Comparison of ENCODE assay signal across 1 cellular context in the genomic region with DNA sequence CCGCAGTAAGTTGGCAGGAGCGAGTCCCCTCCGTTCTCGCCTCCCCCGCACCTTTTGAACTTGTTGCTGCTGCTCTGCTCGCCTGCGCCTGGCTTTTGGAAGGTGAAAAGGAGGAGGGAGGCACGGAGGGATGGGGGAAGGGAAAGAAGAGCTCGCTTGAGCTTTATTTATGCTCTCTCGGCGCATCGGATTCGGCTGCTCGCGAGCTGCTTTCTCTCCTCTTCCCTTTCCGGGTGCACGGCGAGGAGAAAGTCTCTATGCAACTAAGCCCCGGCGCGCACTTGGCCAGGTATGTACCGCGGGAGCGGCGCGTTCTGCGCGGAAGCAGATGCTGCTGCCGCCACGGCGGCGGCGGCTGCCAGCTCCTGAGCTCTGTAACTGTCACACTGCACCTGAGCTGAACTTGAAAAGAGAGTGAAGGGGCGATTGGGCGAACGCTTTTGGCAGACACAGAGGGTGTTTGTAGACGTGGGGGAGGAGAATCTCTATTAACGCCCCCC.
TF ChIP-seq lines count a peak whose summit lies in the region.

No MANE protein-coding gene starts in this region.

TF ChIP-seq in GM12878, 131 proteins besides CTCF, POLR2A, EP300 and RAD21 (continued from another document and continues in another):
- TF ChIP-seq, protein P1, sequence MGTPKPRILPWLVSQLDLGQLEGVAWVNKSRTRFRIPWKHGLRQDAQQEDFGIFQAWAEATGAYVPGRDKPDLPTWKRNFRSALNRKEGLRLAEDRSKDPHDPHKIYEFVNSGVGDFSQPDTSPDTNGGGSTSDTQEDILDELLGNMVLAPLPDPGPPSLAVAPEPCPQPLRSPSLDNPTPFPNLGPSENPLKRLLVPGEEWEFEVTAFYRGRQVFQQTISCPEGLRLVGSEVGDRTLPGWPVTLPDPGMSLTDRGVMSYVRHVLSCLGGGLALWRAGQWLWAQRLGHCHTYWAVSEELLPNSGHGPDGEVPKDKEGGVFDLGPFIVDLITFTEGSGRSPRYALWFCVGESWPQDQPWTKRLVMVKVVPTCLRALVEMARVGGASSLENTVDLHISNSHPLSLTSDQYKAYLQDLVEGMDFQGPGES (IDR thresholded peaks at IDR 0.05) = no peak
- no peak for TF ChIP-seq SREBF1 (IDR thresholded peaks at IDR 0.05; ENCODE audit: low read length)
- 0 out of 2 replicates have a peak, but pooled peaks have one; percentile 42 for TF ChIP-seq CBFB (IDR thresholded peaks at IDR 0.05; ENCODE audit: low read depth)
- no peak for TF ChIP-seq FOXK2 (IDR thresholded peaks at IDR 0.05)
- no peak for TF ChIP-seq MYB (IDR thresholded peaks at IDR 0.05; ENCODE audit: borderline replicate concordance, low read depth, low read length)
- TF ChIP-seq PAX8 (IDR thresholded peaks at IDR 0.05) = no peak
- TF ChIP-seq, protein P2, sequence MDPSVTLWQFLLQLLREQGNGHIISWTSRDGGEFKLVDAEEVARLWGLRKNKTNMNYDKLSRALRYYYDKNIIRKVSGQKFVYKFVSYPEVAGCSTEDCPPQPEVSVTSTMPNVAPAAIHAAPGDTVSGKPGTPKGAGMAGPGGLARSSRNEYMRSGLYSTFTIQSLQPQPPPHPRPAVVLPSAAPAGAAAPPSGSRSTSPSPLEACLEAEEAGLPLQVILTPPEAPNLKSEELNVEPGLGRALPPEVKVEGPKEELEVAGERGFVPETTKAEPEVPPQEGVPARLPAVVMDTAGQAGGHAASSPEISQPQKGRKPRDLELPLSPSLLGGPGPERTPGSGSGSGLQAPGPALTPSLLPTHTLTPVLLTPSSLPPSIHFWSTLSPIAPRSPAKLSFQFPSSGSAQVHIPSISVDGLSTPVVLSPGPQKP (IDR thresholded peaks at IDR 0.05; ENCODE audit: low read depth, low read length) = no peak
- TF ChIP-seq BACH1 (IDR thresholded peaks at IDR 0.05; ENCODE audit: borderline replicate concordance) = no peak
- TF ChIP-seq SMAD5 (IDR thresholded peaks at IDR 0.05; ENCODE audit: low read depth) = no peak
- no peak for TF ChIP-seq GABPA (IDR thresholded peaks at IDR 0.05; ENCODE audit: low read depth)
- TF ChIP-seq SMC3 (IDR thresholded peaks at IDR 0.05; ENCODE audit: borderline replicate concordance, low read length) = no peak
- TF ChIP-seq BHLHE40 (IDR thresholded peaks at IDR 0.05; ENCODE audit: borderline replicate concordance in 1 of 2, low read depth in 2 of 2, low read length in 1 of 2) = peak in 1 of 2 experiments; percentile 2; a peak in 1 of 4 replicates
- TF ChIP-seq, protein P3, sequence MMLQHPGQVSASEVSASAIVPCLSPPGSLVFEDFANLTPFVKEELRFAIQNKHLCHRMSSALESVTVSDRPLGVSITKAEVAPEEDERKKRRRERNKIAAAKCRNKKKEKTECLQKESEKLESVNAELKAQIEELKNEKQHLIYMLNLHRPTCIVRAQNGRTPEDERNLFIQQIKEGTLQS (IDR thresholded peaks at IDR 0.05; ENCODE audit: borderline replicate concordance, extremely low read depth, low read depth, low read length) = no peak
- no peak for TF ChIP-seq MTA3 (IDR thresholded peaks at IDR 0.05; ENCODE audit: borderline replicate concordance, low read length)
- no peak for TF ChIP-seq NR2F1 (conservative IDR thresholded peaks at IDR 0.05)
- TF ChIP-seq, protein P4, sequence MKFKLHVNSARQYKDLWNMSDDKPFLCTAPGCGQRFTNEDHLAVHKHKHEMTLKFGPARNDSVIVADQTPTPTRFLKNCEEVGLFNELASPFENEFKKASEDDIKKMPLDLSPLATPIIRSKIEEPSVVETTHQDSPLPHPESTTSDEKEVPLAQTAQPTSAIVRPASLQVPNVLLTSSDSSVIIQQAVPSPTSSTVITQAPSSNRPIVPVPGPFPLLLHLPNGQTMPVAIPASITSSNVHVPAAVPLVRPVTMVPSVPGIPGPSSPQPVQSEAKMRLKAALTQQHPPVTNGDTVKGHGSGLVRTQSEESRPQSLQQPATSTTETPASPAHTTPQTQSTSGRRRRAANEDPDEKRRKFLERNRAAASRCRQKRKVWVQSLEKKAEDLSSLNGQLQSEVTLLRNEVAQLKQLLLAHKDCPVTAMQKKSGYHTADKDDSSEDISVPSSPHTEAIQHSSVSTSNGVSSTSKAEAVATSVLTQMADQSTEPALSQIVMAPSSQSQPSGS (IDR thresholded peaks at IDR 0.05; ENCODE audit: low read length) = no peak
- TF ChIP-seq CEBPB (IDR thresholded peaks at IDR 0.05; ENCODE audit: borderline replicate concordance in 1 of 2, low read depth in 2 of 2, low read length in 2 of 2) = no peak
- peak; percentile 57; the same call in 1 of the 2 replicates for TF ChIP-seq CREB1 (IDR thresholded peaks at IDR 0.05; ENCODE audit: low read depth)
- no peak for TF ChIP-seq POLR2AphosphoS2 (IDR thresholded peaks at IDR 0.05; ENCODE audit: low read depth, low read length)
- no peak for TF ChIP-seq NRF1 (conservative IDR thresholded peaks at IDR 0.05; ENCODE audit: low read depth, low read length)
- TF ChIP-seq, protein P5, sequence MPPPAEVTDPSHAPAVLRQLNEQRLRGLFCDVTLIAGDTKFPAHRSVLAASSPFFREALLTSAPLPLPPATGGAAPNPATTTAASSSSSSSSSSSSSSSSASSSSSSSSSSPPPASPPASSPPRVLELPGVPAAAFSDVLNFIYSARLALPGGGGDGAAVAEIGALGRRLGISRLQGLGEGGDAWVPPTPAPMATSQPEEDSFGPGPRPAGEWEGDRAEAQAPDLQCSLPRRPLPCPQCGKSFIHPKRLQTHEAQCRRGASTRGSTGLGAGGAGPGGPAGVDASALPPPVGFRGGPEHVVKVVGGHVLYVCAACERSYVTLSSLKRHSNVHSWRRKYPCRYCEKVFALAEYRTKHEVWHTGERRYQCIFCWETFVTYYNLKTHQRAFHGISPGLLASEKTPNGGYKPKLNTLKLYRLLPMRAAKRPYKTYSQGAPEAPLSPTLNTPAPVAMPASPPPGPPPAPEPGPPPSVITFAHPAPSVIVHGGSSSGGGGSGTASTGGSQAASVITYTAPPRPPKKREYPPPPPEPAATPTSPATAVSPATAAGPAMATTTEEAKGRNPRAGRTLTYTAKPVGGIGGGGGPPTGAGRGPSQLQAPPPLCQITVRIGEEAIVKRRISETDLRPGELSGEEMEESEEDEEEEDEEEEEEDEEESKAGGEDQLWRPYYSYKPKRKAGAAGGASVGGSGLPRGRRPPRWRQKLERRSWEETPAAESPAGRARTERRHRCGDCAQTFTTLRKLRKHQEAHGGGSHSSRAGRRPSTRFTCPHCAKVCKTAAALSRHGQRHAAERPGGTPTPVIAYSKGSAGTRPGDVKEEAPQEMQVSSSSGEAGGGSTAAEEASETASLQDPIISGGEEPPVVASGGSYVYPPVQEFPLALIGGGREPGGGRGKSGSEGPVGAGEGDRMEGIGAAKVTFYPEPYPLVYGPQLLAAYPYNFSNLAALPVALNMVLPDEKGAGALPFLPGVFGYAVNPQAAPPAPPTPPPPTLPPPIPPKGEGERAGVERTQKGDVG (CRISPR knock-in tag; IDR thresholded peaks at IDR 0.05) = no peak
- TF ChIP-seq NR2C2 (IDR thresholded peaks at IDR 0.05; ENCODE audit: borderline replicate concordance, control insufficient read depth, insufficient read length, low read depth) = no peak
- peak; percentile 41; the same call in 1 of the 2 replicates for TF ChIP-seq EED (IDR thresholded peaks at IDR 0.05; ENCODE audit: low read depth)
- TF ChIP-seq CHD1 (IDR thresholded peaks at IDR 0.05; ENCODE audit: low read depth, low read length) = no peak
- no peak for TF ChIP-seq WRNIP1 (IDR thresholded peaks at IDR 0.05; ENCODE audit: borderline replicate concordance, low read depth, low read length)
- TF ChIP-seq NFXL1 (IDR thresholded peaks at IDR 0.05; ENCODE audit: borderline replicate concordance) = no peak
- TF ChIP-seq KDM1A (IDR thresholded peaks at IDR 0.05; ENCODE audit: borderline replicate concordance) = no peak
- TF ChIP-seq RUNX3 (IDR thresholded peaks at IDR 0.05; ENCODE audit: low read length) = peak; percentile 32; the same call in 1 of the 2 replicates
- no peak for TF ChIP-seq JUNB (IDR thresholded peaks at IDR 0.05)
- no peak for TF ChIP-seq SP1 (IDR thresholded peaks at IDR 0.05; ENCODE audit: low read depth, low read length)
- TF ChIP-seq SUZ12 (IDR thresholded peaks at IDR 0.05; ENCODE audit: unreplicated experiment) = no peak
- peak; percentile 88 for TF ChIP-seq CBX5 (IDR thresholded peaks at IDR 0.05; ENCODE audit: low read depth)
- 0 out of 2 replicates have a peak, but pooled peaks have one; percentile 17 for TF ChIP-seq CHD2 (IDR thresholded peaks at IDR 0.05; ENCODE audit: borderline replicate concordance, low read depth, low read length)
- no peak for TF ChIP-seq BRCA1 (IDR thresholded peaks at IDR 0.05; ENCODE audit: low read depth, low read length)
- 0 out of 2 replicates have a peak, but pooled peaks have one; percentile 62 for TF ChIP-seq ASH2L (IDR thresholded peaks at IDR 0.05; ENCODE audit: borderline replicate concordance, low read depth)
- TF ChIP-seq, protein P6, sequence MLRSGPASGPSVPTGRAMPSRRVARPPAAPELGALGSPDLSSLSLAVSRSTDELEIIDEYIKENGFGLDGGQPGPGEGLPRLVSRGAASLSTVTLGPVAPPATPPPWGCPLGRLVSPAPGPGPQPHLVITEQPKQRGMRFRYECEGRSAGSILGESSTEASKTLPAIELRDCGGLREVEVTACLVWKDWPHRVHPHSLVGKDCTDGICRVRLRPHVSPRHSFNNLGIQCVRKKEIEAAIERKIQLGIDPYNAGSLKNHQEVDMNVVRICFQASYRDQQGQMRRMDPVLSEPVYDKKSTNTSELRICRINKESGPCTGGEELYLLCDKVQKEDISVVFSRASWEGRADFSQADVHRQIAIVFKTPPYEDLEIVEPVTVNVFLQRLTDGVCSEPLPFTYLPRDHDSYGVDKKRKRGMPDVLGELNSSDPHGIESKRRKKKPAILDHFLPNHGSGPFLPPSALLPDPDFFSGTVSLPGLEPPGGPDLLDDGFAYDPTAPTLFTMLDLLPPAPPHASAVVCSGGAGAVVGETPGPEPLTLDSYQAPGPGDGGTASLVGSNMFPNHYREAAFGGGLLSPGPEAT (IDR thresholded peaks at IDR 0.05; ENCODE audit: low read depth) = 0 out of 2 replicates have a peak, but pooled peaks have one; percentile 17
- TF ChIP-seq, protein P7, sequence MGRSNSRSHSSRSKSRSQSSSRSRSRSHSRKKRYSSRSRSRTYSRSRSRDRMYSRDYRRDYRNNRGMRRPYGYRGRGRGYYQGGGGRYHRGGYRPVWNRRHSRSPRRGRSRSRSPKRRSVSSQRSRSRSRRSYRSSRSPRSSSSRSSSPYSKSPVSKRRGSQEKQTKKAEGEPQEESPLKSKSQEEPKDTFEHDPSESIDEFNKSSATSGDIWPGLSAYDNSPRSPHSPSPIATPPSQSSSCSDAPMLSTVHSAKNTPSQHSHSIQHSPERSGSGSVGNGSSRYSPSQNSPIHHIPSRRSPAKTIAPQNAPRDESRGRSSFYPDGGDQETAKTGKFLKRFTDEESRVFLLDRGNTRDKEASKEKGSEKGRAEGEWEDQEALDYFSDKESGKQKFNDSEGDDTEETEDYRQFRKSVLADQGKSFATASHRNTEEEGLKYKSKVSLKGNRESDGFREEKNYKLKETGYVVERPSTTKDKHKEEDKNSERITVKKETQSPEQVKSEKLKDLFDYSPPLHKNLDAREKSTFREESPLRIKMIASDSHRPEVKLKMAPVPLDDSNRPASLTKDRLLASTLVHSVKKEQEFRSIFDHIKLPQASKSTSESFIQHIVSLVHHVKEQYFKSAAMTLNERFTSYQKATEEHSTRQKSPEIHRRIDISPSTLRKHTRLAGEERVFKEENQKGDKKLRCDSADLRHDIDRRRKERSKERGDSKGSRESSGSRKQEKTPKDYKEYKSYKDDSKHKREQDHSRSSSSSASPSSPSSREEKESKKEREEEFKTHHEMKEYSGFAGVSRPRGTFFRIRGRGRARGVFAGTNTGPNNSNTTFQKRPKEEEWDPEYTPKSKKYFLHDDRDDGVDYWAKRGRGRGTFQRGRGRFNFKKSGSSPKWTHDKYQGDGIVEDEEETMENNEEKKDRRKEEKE (IDR thresholded peaks at IDR 0.05) = no peak
- no peak for TF ChIP-seq ZNF207 (IDR thresholded peaks at IDR 0.05; ENCODE audit: borderline replicate concordance)
- no peak for TF ChIP-seq ZBED1 (IDR thresholded peaks at IDR 0.05; ENCODE audit: borderline replicate concordance)
- TF ChIP-seq, protein P8, sequence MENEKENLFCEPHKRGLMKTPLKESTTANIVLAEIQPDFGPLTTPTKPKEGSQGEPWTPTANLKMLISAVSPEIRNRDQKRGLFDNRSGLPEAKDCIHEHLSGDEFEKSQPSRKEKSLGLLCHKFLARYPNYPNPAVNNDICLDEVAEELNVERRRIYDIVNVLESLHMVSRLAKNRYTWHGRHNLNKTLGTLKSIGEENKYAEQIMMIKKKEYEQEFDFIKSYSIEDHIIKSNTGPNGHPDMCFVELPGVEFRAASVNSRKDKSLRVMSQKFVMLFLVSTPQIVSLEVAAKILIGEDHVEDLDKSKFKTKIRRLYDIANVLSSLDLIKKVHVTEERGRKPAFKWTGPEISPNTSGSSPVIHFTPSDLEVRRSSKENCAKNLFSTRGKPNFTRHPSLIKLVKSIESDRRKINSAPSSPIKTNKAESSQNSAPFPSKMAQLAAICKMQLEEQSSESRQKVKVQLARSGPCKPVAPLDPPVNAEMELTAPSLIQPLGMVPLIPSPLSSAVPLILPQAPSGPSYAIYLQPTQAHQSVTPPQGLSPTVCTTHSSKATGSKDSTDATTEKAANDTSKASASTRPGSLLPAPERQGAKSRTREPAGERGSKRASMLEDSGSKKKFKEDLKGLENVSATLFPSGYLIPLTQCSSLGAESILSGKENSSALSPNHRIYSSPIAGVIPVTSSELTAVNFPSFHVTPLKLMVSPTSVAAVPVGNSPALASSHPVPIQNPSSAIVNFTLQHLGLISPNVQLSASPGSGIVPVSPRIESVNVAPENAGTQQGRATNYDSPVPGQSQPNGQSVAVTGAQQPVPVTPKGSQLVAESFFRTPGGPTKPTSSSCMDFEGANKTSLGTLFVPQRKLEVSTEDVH (IDR thresholded peaks at IDR 0.05; ENCODE audit: low read depth, partially characterized antibody) = no peak
- TF ChIP-seq ZSCAN29 (IDR thresholded peaks at IDR 0.05) = no peak
- TF ChIP-seq, protein P9, sequence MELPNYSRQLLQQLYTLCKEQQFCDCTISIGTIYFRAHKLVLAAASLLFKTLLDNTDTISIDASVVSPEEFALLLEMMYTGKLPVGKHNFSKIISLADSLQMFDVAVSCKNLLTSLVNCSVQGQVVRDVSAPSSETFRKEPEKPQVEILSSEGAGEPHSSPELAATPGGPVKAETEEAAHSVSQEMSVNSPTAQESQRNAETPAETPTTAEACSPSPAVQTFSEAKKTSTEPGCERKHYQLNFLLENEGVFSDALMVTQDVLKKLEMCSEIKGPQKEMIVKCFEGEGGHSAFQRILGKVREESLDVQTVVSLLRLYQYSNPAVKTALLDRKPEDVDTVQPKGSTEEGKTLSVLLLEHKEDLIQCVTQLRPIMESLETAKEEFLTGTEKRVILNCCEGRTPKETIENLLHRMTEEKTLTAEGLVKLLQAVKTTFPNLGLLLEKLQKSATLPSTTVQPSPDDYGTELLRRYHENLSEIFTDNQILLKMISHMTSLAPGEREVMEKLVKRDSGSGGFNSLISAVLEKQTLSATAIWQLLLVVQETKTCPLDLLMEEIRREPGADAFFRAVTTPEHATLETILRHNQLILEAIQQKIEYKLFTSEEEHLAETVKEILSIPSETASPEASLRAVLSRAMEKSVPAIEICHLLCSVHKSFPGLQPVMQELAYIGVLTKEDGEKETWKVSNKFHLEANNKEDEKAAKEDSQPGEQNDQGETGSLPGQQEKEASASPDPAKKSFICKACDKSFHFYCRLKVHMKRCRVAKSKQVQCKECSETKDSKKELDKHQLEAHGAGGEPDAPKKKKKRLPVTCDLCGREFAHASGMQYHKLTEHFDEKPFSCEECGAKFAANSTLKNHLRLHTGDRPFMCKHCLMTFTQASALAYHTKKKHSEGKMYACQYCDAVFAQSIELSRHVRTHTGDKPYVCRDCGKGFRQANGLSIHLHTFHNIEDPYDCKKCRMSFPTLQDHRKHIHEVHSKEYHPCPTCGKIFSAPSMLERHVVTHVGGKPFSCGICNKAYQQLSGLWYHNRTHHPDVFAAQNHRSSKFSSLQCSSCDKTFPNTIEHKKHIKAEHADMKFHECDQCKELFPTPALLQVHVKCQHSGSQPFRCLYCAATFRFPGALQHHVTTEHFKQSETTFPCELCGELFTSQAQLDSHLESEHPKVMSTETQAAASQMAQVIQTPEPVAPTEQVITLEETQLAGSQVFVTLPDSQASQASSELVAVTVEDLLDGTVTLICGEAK (IDR thresholded peaks at IDR 0.05; ENCODE audit: borderline replicate concordance) = no peak
